In genomic region chr12:110102255-110102654, GRCh38 we compare ENCODE assay signal across 1 cellular context.
TF ChIP-seq lines count a peak whose summit lies in the region.

No MANE protein-coding gene starts in this region.

TF ChIP-seq in K562, 482 proteins besides CTCF, POLR2A, EP300 and RAD21 (continued from another document and continues in another):
- TF ChIP-seq HES1 (IDR thresholded peaks at IDR 0.05; ENCODE audit: low read depth) = no peak
- TF ChIP-seq CC2D1A (IDR thresholded peaks at IDR 0.05) = peak; percentile 86
- peak; percentile 93 for TF ChIP-seq RBM25 (IDR thresholded peaks at IDR 0.05; ENCODE audit: low read depth, low read length, severe bottlenecking)
- no peak for TF ChIP-seq SMAD3 (CRISPR knock-in tag; conservative IDR thresholded peaks at IDR 0.05)
- TF ChIP-seq ZNF282 (CRISPR knock-in tag; IDR thresholded peaks at IDR 0.05) = no peak
- TF ChIP-seq GATA2 (CRISPR knock-in tag; IDR thresholded peaks at IDR 0.05) = no peak
- TF ChIP-seq ZNF584 (CRISPR knock-in tag; IDR thresholded peaks at IDR 0.05; ENCODE audit: low read depth) = no peak
- no peak for TF ChIP-seq ZMIZ1 (IDR thresholded peaks at IDR 0.05; ENCODE audit: low read depth in 2 of 2, low read length in 2 of 2)
- TF ChIP-seq MYNN (IDR thresholded peaks at IDR 0.05) = no peak
- no peak for TF ChIP-seq MYNN (CRISPR knock-in tag; IDR thresholded peaks at IDR 0.05)
- no peak for TF ChIP-seq MBD1 (CRISPR knock-in tag; IDR thresholded peaks at IDR 0.05)
- peak; percentile 89; the same call in 1 of the 2 replicates for TF ChIP-seq PHF21A (IDR thresholded peaks at IDR 0.05; ENCODE audit: borderline replicate concordance, low read depth)
- TF ChIP-seq MAZ (CRISPR knock-in tag; conservative IDR thresholded peaks at IDR 0.05 in 1 of 2, IDR thresholded peaks at IDR 0.05 in 1 of 2) = no peak
- no peak for TF ChIP-seq FOXA3 (CRISPR knock-in tag; conservative IDR thresholded peaks at IDR 0.05 in 1 of 2, IDR thresholded peaks at IDR 0.05 in 1 of 2)
- no peak for TF ChIP-seq HIVEP1 (CRISPR knock-in tag; IDR thresholded peaks at IDR 0.05)
- no peak for TF ChIP-seq ILK (tag; IDR thresholded peaks at IDR 0.05; ENCODE audit: borderline replicate concordance, low read depth)
- TF ChIP-seq HNRNPLL (IDR thresholded peaks at IDR 0.05; ENCODE audit: low read depth, low read length, poor library complexity, severe bottlenecking) = no peak
- TF ChIP-seq RFX7 (CRISPR knock-in tag; IDR thresholded peaks at IDR 0.05) = no peak
- TF ChIP-seq ZNF785 (CRISPR knock-in tag; IDR thresholded peaks at IDR 0.05) = no peak
- TF ChIP-seq ZNF830 (CRISPR knock-in tag; IDR thresholded peaks at IDR 0.05) = no peak
- peak; percentile 76 for TF ChIP-seq TFE3 (CRISPR knock-in tag; IDR thresholded peaks at IDR 0.05)
- no peak for TF ChIP-seq DIDO1 (tag; IDR thresholded peaks at IDR 0.05; ENCODE audit: low read depth)
- no peak for TF ChIP-seq BCOR (IDR thresholded peaks at IDR 0.05)
- TF ChIP-seq KDM1A (IDR thresholded peaks at IDR 0.05) = peak; percentile 53 to 68
- TF ChIP-seq NR0B1 (IDR thresholded peaks at IDR 0.05; ENCODE audit: partially characterized antibody) = no peak
- no peak for TF ChIP-seq HDAC6 (IDR thresholded peaks at IDR 0.05; ENCODE audit: low read depth, low read length)
- no peak for TF ChIP-seq SFPQ (IDR thresholded peaks at IDR 0.05; ENCODE audit: low read depth, low read length)
- TF ChIP-seq POLR2B (IDR thresholded peaks at IDR 0.05; ENCODE audit: low read depth, partially characterized antibody) = no peak
- no peak for TF ChIP-seq ETV5 (CRISPR knock-in tag; IDR thresholded peaks at IDR 0.05; ENCODE audit: low read depth)
- TF ChIP-seq ZNF174 (CRISPR knock-in tag; IDR thresholded peaks at IDR 0.05) = no peak
- TF ChIP-seq SNRNP70 (optimal IDR thresholded peaks at IDR 0.05; ENCODE audit: low read depth, low read length) = no peak
- no peak for TF ChIP-seq GATAD2A (IDR thresholded peaks at IDR 0.05)
- TF ChIP-seq ZNF12 (CRISPR knock-in tag; IDR thresholded peaks at IDR 0.05) = no peak
- no peak for TF ChIP-seq GMEB1 (CRISPR knock-in tag; IDR thresholded peaks at IDR 0.05)
- TF ChIP-seq CBFA2T2 (conservative IDR thresholded peaks at IDR 0.05) = peak; percentile 71
- TF ChIP-seq ZNF212 (CRISPR knock-in tag; IDR thresholded peaks at IDR 0.05) = no peak
- no peak for TF ChIP-seq IRF2 (CRISPR knock-in tag; IDR thresholded peaks at IDR 0.05)
- TF ChIP-seq PML (IDR thresholded peaks at IDR 0.05; ENCODE audit: low read length) = no peak
- TF ChIP-seq E2F6 (IDR thresholded peaks at IDR 0.05; ENCODE audit: borderline replicate concordance in 1 of 2, extremely low read depth in 1 of 2, insufficient read depth in 1 of 2, insufficient read length in 1 of 2, low read depth in 1 of 2, low read length in 1 of 2, poor library complexity in 1 of 2, severe bottlenecking in 1 of 2) = no peak
- TF ChIP-seq ZSCAN29 (IDR thresholded peaks at IDR 0.05) = no peak
- TF ChIP-seq MXI1 (IDR thresholded peaks at IDR 0.05; ENCODE audit: low read depth, low read length) = no peak
- TF ChIP-seq POLR2AphosphoS2 (IDR thresholded peaks at IDR 0.05; ENCODE audit: low read length) = no peak
- TF ChIP-seq PREB (CRISPR knock-in tag; IDR thresholded peaks at IDR 0.05) = no peak
- no peak for TF ChIP-seq ZNF518B (CRISPR knock-in tag; IDR thresholded peaks at IDR 0.05)
- TF ChIP-seq CREB3L1 (IDR thresholded peaks at IDR 0.05; ENCODE audit: borderline replicate concordance, low read depth) = no peak; the same call in 1 of the 2 replicates
